ENCODE assay signal across 14 cellular contexts in the genomic region with DNA sequence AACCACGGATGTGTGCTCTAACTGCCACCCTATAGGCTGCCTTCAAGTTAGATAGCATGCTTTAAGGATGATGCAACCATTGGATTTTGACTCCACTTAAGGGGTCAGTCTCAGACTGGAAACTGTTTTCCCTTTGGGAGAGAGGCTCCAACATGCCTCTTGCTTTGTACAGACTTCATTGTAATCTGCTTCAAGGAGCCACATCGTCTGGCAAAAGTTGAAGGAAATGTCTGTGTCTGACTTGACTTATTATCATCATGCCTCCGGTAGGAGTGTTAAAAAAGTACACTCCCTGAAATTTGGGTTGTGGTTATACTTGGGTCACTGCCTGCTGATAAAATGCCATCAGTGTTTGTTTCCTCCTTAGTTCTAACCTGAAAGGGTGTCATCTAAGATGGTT.
DNase-seq lines count a peak whose midpoint lies in the region; ATAC-seq and TF ChIP-seq lines count a peak whose summit lies in the region.
"Had no signal": no experiment of that assay in that cellular context is flagged by ENCODE, and none has a peak within 500 bp of the region (broad histone marks: within the 10 kb centered on the region; RNA-seq: fewer than 3 reads in every experiment).

No MANE protein-coding gene starts in this region.

- H3K9me3 Mint-ChIP-seq in GM23338 = no peaks in the 10 kb centered on the region
- peaks cover 0 to 8% of the 10 kb centered on the region in 2 donors for H3K9me3 Mint-ChIP-seq in stimulated activated naive CD8-positive, alpha-beta T cell treated with anti-CD3 and anti-CD28 coated beads, Interleukin-15, amount 100 ng/mL, for 72 hours

- no peak overlapping the region for H2BK120ac ChIP-seq in trophoblast cell (ENCODE audit: insufficient read depth, low read length, poor library complexity)

- H3K9me3 ChIP-seq in SK-N-SH = no peaks in the 10 kb centered on the region
- H3K9me3 ChIP-seq in trophoblast cell (ENCODE audit: insufficient read depth, low read depth, low read length) = no peaks in the 10 kb centered on the region
- H3K9me3 ChIP-seq: body of pancreas, Caco-2, neutrophil had no signal

- CTCF ChIA-PET in SK-N-SH (lab: Yijun Ruan, JAX) = no interaction called here

- H2BK5ac ChIP-seq in trophoblast cell (ENCODE audit: low read depth, low read length, poor library complexity) = peak overlapping the region; percentile 14

- TF ChIP-seq EP300 in SK-N-SH (IDR thresholded peaks at IDR 0.05; ENCODE audit: borderline replicate concordance in 1 of 2, low read depth in 1 of 2, low read length in 1 of 2) = no peak; a peak in 1 of 4 replicates

- no peaks in the 10 kb centered on the region for H3F3A ChIP-seq in GM23338 (replicated peaks; ENCODE audit: low read depth)
- peaks cover 7% of the 10 kb centered on the region for H3F3A ChIP-seq in SK-N-SH (replicated peaks; ENCODE audit: insufficient read depth)

- no peak overlapping the region for H3K4me3 ChIP-seq in GM23338
- H3K4me3 ChIP-seq in SK-N-SH (ENCODE audit: low read depth in 2 of 2, low read length in 1 of 2) = no peak overlapping the region
- H3K4me3 ChIP-seq in fibroblast of pulmonary artery (replicated peaks; ENCODE audit: low read depth, low read length) = no peak overlapping the region
- H3K4me3 ChIP-seq in trophoblast cell (ENCODE audit: low read depth, low read length) = no peak overlapping the region
- H3K4me3 ChIP-seq: body of pancreas had no signal

- no peak overlapping the region for H3K18ac ChIP-seq in trophoblast cell (ENCODE audit: low read length)

- peaks cover 4% of the 10 kb centered on the region for H3K4me1 Mint-ChIP-seq in GM23338
- H3K4me1 Mint-ChIP-seq in stimulated activated naive CD8-positive, alpha-beta T cell treated with anti-CD3 and anti-CD28 coated beads, Interleukin-15, amount 100 ng/mL, for 72 hours = no peaks in the 10 kb centered on the region
- H3K4me1 Mint-ChIP-seq: stimulated activated memory B cell treated with anti-CD40 and anti-IgM and Interleukin-4, amounts not matched to agents 10 μg/mL and 1 μg/mL and 100 μg/mL, for 72 hours had no signal

- no peak overlapping the region for H2BK12ac ChIP-seq in trophoblast cell (ENCODE audit: low read length)

- POLR2A ChIA-PET in SK-N-SH (lab: Yijun Ruan, JAX) = no interaction called here

- H3K4me1 ChIP-seq in GM23338 (ENCODE audit: insufficient read depth) = no peaks in the 10 kb centered on the region
- H3K4me1 ChIP-seq in SK-N-SH (ENCODE audit: control insufficient read depth in 1 of 2, insufficient read depth in 2 of 2, low read depth in 1 of 2, low read length in 1 of 2) = peaks cover 0 to 9% of the 10 kb centered on the region in 2 experiments; a peak in 1 of 4 replicates
- H3K4me1 ChIP-seq in trophoblast cell (ENCODE audit: control insufficient read depth in 1 of 2, insufficient read depth in 2 of 2, low read length in 2 of 2) = peaks cover 0 to 2% of the 10 kb centered on the region in 2 experiments
- H3K4me1 ChIP-seq: body of pancreas, Caco-2 had no signal

- no peaks in the 10 kb centered on the region for H3K36me3 Mint-ChIP-seq in GM23338 (ENCODE audit: low read depth)
- H3K36me3 Mint-ChIP-seq: stimulated activated memory B cell treated with anti-CD40 and anti-IgM and Interleukin-4, amounts not matched to agents 10 μg/mL and 1 μg/mL and 100 μg/mL, for 72 hours had no signal

- no peak overlapping the region for H4K91ac ChIP-seq in trophoblast cell (ENCODE audit: low read depth, low read length)

- TF ChIP-seq CTCF in GM23338 (conservative IDR thresholded peaks at IDR 0.05; ENCODE audit: low read depth in 2 of 2) = no peak
- TF ChIP-seq CTCF in SK-N-SH (IDR thresholded peaks at IDR 0.05) = no peak
- TF ChIP-seq CTCF in fibroblast of pulmonary artery (IDR thresholded peaks at IDR 0.05; ENCODE audit: low read length, missing control alignments) = no peak

- no peak overlapping the region for H3K23ac ChIP-seq in trophoblast cell (ENCODE audit: low read length)

- H3K27me3 ChIP-seq in GM23338 (ENCODE audit: insufficient read depth) = no peaks in the 10 kb centered on the region
- no peaks in the 10 kb centered on the region for H3K27me3 ChIP-seq in SK-N-SH (ENCODE audit: insufficient read depth)
- H3K27me3 ChIP-seq in trophoblast cell (ENCODE audit: insufficient read depth, low read length) = no peaks in the 10 kb centered on the region
- H3K27me3 ChIP-seq: body of pancreas, neutrophil had no signal

- no peak for TF ChIP-seq RAD21 in SK-N-SH (IDR thresholded peaks at IDR 0.05; ENCODE audit: low read length)

- H2AFZ ChIP-seq in GM23338 (peak overlapping the region; percentile 88; the same call in 1 of the 2 replicates), SK-N-SH (ENCODE audit: low read depth) (peak overlapping the region; percentile 81; the same call in 1 of the 2 replicates), trophoblast cell (ENCODE audit: insufficient read depth, low read length, poor library complexity) (no peak overlapping the region)

- DNase-seq in GM23338 (ENCODE audit: low spot score) (no peak), SK-N-SH (no peak), fibroblast of pulmonary artery (ENCODE audit: low read depth) (peak; percentile 78), trophoblast cell (no peak), NCI-H446 (lab: John Stamatoyannopoulos, UW) (no peak), NCI-H2107 (lab: John Stamatoyannopoulos, UW) (no peak), nucleus accumbens (lab: John Stamatoyannopoulos, UW) (no peak)
- no peak for DNase-seq in stimulated activated naive CD8-positive, alpha-beta T cell treated with anti-CD3 and anti-CD28 coated beads, Interleukin-15, amount 100 ng/mL, for 72 hours
- DNase-seq: activated T-cell treated with anti-CD3 and anti-CD28 coated beads, Interleukin-2, amount 50 U/mL, for 48 hours; body of pancreas; Caco-2; NCI-H446 treated with DMSO at 0.1 percent for 48 hours had no signal

- 50% methylated on average over 3 of the region's 3 CpGs for WGBS in SK-N-SH (ENCODE audit: low lambda C conversion rate)
- WGBS in trophoblast cell (ENCODE audit: extremely low coverage, insufficient coverage, insufficient read length) = no CpG with 5 or more reads among the region's 3 CpGs

- no peaks in the 10 kb centered on the region for H4K20me1 ChIP-seq in GM23338 (replicated peaks; ENCODE audit: insufficient read depth)
- H4K20me1 ChIP-seq in SK-N-SH (ENCODE audit: insufficient read depth) = no peaks in the 10 kb centered on the region

- no peak overlapping the region for H3K27ac Mint-ChIP-seq in GM23338
- no peak overlapping the region for H3K27ac Mint-ChIP-seq in stimulated activated naive CD8-positive, alpha-beta T cell treated with anti-CD3 and anti-CD28 coated beads, Interleukin-15, amount 100 ng/mL, for 72 hours
- H3K27ac Mint-ChIP-seq: stimulated activated memory B cell treated with anti-CD40 and anti-IgM and Interleukin-4, amounts not matched to agents 10 μg/mL and 1 μg/mL and 100 μg/mL, for 72 hours had no signal

- H4K12ac ChIP-seq in trophoblast cell (ENCODE audit: low read depth, low read length) = no peak overlapping the region

- H3K4me3 Mint-ChIP-seq in GM23338 = no peak overlapping the region
- H3K4me3 Mint-ChIP-seq in stimulated activated naive CD8-positive, alpha-beta T cell treated with anti-CD3 and anti-CD28 coated beads, Interleukin-15, amount 100 ng/mL, for 72 hours = no peak overlapping the region
- H3K4me3 Mint-ChIP-seq: stimulated activated memory B cell treated with anti-CD40 and anti-IgM and Interleukin-4, amounts not matched to agents 10 μg/mL and 1 μg/mL and 100 μg/mL, for 72 hours had no signal

- no peak overlapping the region for H4K8ac ChIP-seq in trophoblast cell (ENCODE audit: low read depth, low read length)

- H2AK5ac ChIP-seq in trophoblast cell (ENCODE audit: low read length) = no peak overlapping the region

- no peak overlapping the region for H3K14ac ChIP-seq in trophoblast cell (ENCODE audit: low read length)

- H3K4me2 ChIP-seq in GM23338 (no peak overlapping the region), SK-N-SH (peak overlapping the region; percentile 43; the same call in 1 of the 2 replicates), trophoblast cell (ENCODE audit: low read length) (peak overlapping the region; percentile 36)

- ATAC-seq in GM23338 = no peak
- no peak for ATAC-seq in stimulated activated naive CD8-positive, alpha-beta T cell treated with anti-CD3 and anti-CD28 coated beads, Interleukin-15, amount 100 ng/mL, for 72 hours
- ATAC-seq: body of pancreas; stimulated activated memory B cell treated with anti-CD40 and anti-IgM and Interleukin-4, amounts not matched to agents 10 μg/mL and 1 μg/mL and 100 μg/mL, for 72 hours had no signal

- no peaks in the 10 kb centered on the region for H3K36me3 ChIP-seq in GM23338 (ENCODE audit: insufficient read depth)
- H3K36me3 ChIP-seq in SK-N-SH (replicated peaks in 1 of 2; ENCODE audit: control insufficient read depth in 1 of 2, insufficient read depth in 2 of 2, low read length in 1 of 2) = no peaks in the 10 kb centered on the region
- H3K36me3 ChIP-seq in trophoblast cell (ENCODE audit: control insufficient read depth in 1 of 2, insufficient read depth in 2 of 2, low read length in 2 of 2) = no peaks in the 10 kb centered on the region
- H3K36me3 ChIP-seq: neutrophil had no signal

- no peak overlapping the region for H3K9ac ChIP-seq in SK-N-SH
- H3K9ac ChIP-seq in trophoblast cell (ENCODE audit: low read length) = no peak overlapping the region

- no peak overlapping the region for H3K4ac ChIP-seq in trophoblast cell (ENCODE audit: low read depth, low read length)

- H3K27me3 Mint-ChIP-seq in GM23338 (ENCODE audit: insufficient read depth, low read depth, poor library complexity) = no peaks in the 10 kb centered on the region
- H3K27me3 Mint-ChIP-seq in stimulated activated naive CD8-positive, alpha-beta T cell treated with anti-CD3 and anti-CD28 coated beads, Interleukin-15, amount 100 ng/mL, for 72 hours = no peaks in the 10 kb centered on the region
- H3K27me3 Mint-ChIP-seq: stimulated activated memory B cell treated with anti-CD40 and anti-IgM and Interleukin-4, amounts not matched to agents 10 μg/mL and 1 μg/mL and 100 μg/mL, for 72 hours had no signal

- peaks cover 13% of the 10 kb centered on the region for H3K79me1 ChIP-seq in trophoblast cell (ENCODE audit: low read length)

- H3K79me2 ChIP-seq in GM23338 (replicated peaks; ENCODE audit: insufficient read depth) = no peaks in the 10 kb centered on the region
- H3K79me2 ChIP-seq in SK-N-SH (ENCODE audit: insufficient read depth) = no peaks in the 10 kb centered on the region
- H3K79me2 ChIP-seq in trophoblast cell (ENCODE audit: control insufficient read depth, insufficient read depth, low read length, poor library complexity) = no peaks in the 10 kb centered on the region

- no peak overlapping the region for H3K27ac ChIP-seq in GM23338 (ENCODE audit: low read depth)
- H3K27ac ChIP-seq in SK-N-SH (ENCODE audit: low read depth in 2 of 2, low read length in 1 of 2) = peak overlapping the region in 1 of 2 experiments; percentile 42; a peak in 2 of 4 replicates
- H3K27ac ChIP-seq in trophoblast cell (ENCODE audit: low read depth, low read length) = peak overlapping the region; percentile 84
- H3K27ac ChIP-seq: body of pancreas, neutrophil had no signal

- H3K9me2 ChIP-seq in GM23338 (ENCODE audit: insufficient read depth) = peaks cover 9% of the 10 kb centered on the region; the same call in 1 of the 2 replicates
- no peaks in the 10 kb centered on the region for H3K9me2 ChIP-seq in SK-N-SH

TF ChIP-seq in GM23338, 12 proteins besides CTCF, POLR2A, EP300 and RAD21 (continues in another document):
- TF ChIP-seq EZH2 (IDR thresholded peaks at IDR 0.05; ENCODE audit: low read depth, unreplicated experiment) = no peak

TF ChIP-seq in SK-N-SH, 30 proteins besides CTCF, POLR2A, EP300 and RAD21 (continues in another document):
- TF ChIP-seq MXI1 (IDR thresholded peaks at IDR 0.05; ENCODE audit: low read depth, low read length) = no peak
